13 cellular contexts compared by ENCODE assay signal in genomic region chr17:31802502-31802901, GRCh38. TPM values are rescaled to one million over a fixed set of nuclear protein-coding genes. Genes with fewer than 3 reads are reported as not detected.
DNase-seq lines count a peak whose midpoint lies in the region; FAIRE-seq and TF ChIP-seq lines count a peak whose summit lies in the region.
"Had no signal": no experiment of that assay in that cellular context is flagged by ENCODE, and none has a peak within 500 bp of the region (broad histone marks: within the 10 kb centered on the region; RNA-seq: fewer than 3 reads in every experiment).

No MANE protein-coding gene starts in this region.

- H3K4me1 ChIP-seq in NT2/D1 (ENCODE audit: insufficient read depth, insufficient read length) (no peaks in the 10 kb centered on the region), small intestine (ENCODE audit: control insufficient read depth in 2 of 2, insufficient read depth in 1 of 2, low read depth in 1 of 2, low read length in 1 of 2) (no peaks in the 10 kb centered on the region)

- no peak overlapping the region for H3K27ac ChIP-seq in small intestine (ENCODE audit: low read depth in 1 of 2, low read length in 1 of 2)
- H3K27ac ChIP-seq: dorsolateral prefrontal cortex, thoracic aorta had no signal

- no peak overlapping the region for H3K9ac ChIP-seq in NT2/D1 (ENCODE audit: insufficient read length, low read depth)

- H3K9me3 ChIP-seq in NT2/D1 (ENCODE audit: insufficient read depth, low read length) = no peaks in the 10 kb centered on the region
- no peaks in the 10 kb centered on the region for H3K9me3 ChIP-seq in small intestine (ENCODE audit: control insufficient read depth, low read depth)
- H3K9me3 ChIP-seq: thoracic aorta had no signal

- FAIRE-seq in small intestine (lab: Jason Lieb, UNC) = no peak

- DNase-seq in DMS 273 (lab: John Stamatoyannopoulos, UW; ENCODE audit: unreplicated experiment) (peak; percentile 36), DMS 273 treated with DMSO at 0.1 percent for 48 hours (lab: John Stamatoyannopoulos, UW) (no peak), NT2/D1 (ENCODE audit: low read depth, low spot score) (peak; percentile 3), fibroblast of pulmonary artery (ENCODE audit: low read depth) (peak; percentile 11), small intestine (peak; percentile 19), cerebellar cortex (ENCODE audit: low spot score) (no peak), Ammon's horn (ENCODE audit: low spot score) (no peak), COLO668 (lab: John Stamatoyannopoulos, UW; ENCODE audit: unreplicated experiment) (no peak)
- DNase-seq: 8988T, aorta, NCI-H2107 had no signal

- H3K36me3 ChIP-seq in NT2/D1 (ENCODE audit: insufficient read depth, insufficient read length, low read length) (no peaks in the 10 kb centered on the region), small intestine (ENCODE audit: control insufficient read depth in 2 of 2, insufficient read depth in 2 of 2, low read length in 2 of 2) (no peaks in the 10 kb centered on the region)
- H3K36me3 ChIP-seq: thoracic aorta had no signal

- no peak overlapping the region for H3K4me3 ChIP-seq in NT2/D1 (ENCODE audit: insufficient read length, low read depth)
- H3K4me3 ChIP-seq in fibroblast of pulmonary artery (replicated peaks; ENCODE audit: low read depth, low read length) = no peak overlapping the region
- no peak overlapping the region for H3K4me3 ChIP-seq in small intestine (ENCODE audit: low read depth in 1 of 2, low read length in 2 of 2)
- H3K4me3 ChIP-seq: dorsolateral prefrontal cortex, thoracic aorta had no signal

- no peaks in the 10 kb centered on the region for H3K27me3 ChIP-seq in NT2/D1 (ENCODE audit: insufficient read depth, insufficient read length)
- H3K27me3 ChIP-seq in small intestine (ENCODE audit: control insufficient read depth in 2 of 2, insufficient read depth in 2 of 2, low read length in 2 of 2) = no peaks in the 10 kb centered on the region
- H3K27me3 ChIP-seq: dorsolateral prefrontal cortex had no signal

- 90 to 97% (median 91%) methylated on average over 2 of the region's 2 CpGs for WGBS in small intestine, 3 donors

- TF ChIP-seq CTCF in fibroblast of pulmonary artery (IDR thresholded peaks at IDR 0.05; ENCODE audit: low read length, missing control alignments) = no peak

RNA-seq across cellular contexts. Expression of gene COPRS, which starts 56.5 kb away (rescaled TPM):
- polyA plus RNA-seq in small intestine = 10 to 100 TPM; 12.7 to 32.7 (median 31.6) TPM

Comparison
In these comparisons a context has a peak if more than half of its experiments do, and no peak if none do; other contexts are left out.
1. DNase-seq: peak in DMS 273 (single experiment), NT2/D1 (single experiment), fibroblast of pulmonary artery (single experiment) and small intestine (single experiment); none in DMS 273 treated with DMSO at 0.1 percent for 48 hours (single experiment), cerebellar cortex (single experiment), Ammon's horn (single experiment) and COLO668 (single experiment).